ENCODE assay signal across 8 cellular contexts in the genomic region with DNA sequence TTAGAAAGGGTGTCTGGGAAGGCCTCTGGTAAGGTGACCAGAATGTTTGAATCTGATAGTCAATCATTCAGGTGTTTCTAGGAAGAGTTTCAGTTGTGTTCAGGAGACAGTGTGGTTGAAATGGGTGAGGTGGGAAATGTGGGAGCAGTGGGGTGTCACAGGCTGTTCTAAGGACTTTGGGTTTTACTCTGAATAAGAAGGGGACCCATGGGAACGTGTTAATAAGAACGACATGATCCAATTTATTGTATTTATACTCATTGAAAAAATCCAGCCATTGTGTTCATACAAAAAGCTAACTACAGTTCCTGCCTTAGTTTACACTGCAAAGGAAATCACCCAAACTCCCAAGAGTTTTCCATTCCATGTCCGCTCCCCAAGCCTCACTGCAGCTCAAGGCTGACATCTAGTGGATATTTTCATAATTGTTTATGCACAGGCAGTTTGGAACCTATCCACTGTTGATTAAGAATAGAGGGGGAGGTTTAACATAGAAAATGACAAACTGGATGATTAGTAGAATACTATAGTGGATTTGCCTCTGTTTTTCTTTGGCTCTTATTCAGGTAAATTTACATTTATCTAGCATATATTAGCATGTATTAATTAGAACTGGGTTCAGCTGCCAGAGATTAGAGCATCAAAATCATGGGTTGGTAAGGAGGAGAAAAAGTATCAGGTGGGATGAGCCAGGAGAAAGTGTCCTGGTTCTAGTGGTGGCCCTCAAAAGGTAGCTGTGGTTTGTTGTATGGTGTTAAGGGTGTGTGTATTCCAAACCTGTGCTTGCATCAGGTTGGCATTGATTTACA. TPM values are rescaled to one million over a fixed set of nuclear protein-coding genes. Genes with fewer than 3 reads are reported as not detected.
DNase-seq lines count a peak whose midpoint lies in the region; ATAC-seq and TF ChIP-seq lines count a peak whose summit lies in the region.

No MANE protein-coding gene starts in this region.

- H3K4me1 ChIP-seq in SJCRH30 (0 out of 2 replicates have a peak, but pooled peaks cover 3% of the 10 kb centered on the region), esophagus muscularis mucosa (peaks cover 7 to 19% (median 14%) of the 10 kb centered on the region in 4 donors)

- H3K36me3 Mint-ChIP-seq in naive B cell: no peaks in the 10 kb centered on the region

- no peaks in the 10 kb centered on the region for H3K9me3 ChIP-seq in SJCRH30 (replicated peaks)
- no peaks in the 10 kb centered on the region for H3K9me3 ChIP-seq in esophagus muscularis mucosa

- H3K27me3 Mint-ChIP-seq in naive B cell: no peaks in the 10 kb centered on the region

- H3K27me3 ChIP-seq in SJCRH30 (no peaks in the 10 kb centered on the region), esophagus muscularis mucosa (no peaks in the 10 kb centered on the region)

- TF ChIP-seq POLR2A in esophagus muscularis mucosa (IDR thresholded peaks at IDR 0.05; ENCODE audit: low read depth): no peak

- DNase-seq in NCI-H1436 (lab: John Stamatoyannopoulos, UW) (peak; percentile 55), NCI-H1436 treated with DMSO at 0.1 percent for 48 hours (lab: John Stamatoyannopoulos, UW) (no peak), SJCRH30 (peak; percentile 42 to 88), esophagus muscularis mucosa (ENCODE audit: extremely low spot score) (no peak), naive B cell (peak; percentile 27), GOT3 (lab: John Stamatoyannopoulos, UW) (no peak)

- H3K4me3 Mint-ChIP-seq in naive B cell: peak overlapping the region in 1 of 8 donors; percentile 6

- ATAC-seq in GM19455 (IDR thresholded peaks at IDR 0.05; ENCODE audit: unreplicated experiment): peak; percentile 36
- peak in 1 of 2 donors; percentile 33 for ATAC-seq in naive B cell (ENCODE audit: low read depth in 2 of 2)

- intact Hi-C loops in esophagus muscularis mucosa (cut with DNase I): loop anchor here (5.0 to 10.0 kb wide), 4 partner anchors 168 to 781 kb away; a partner anchor contains a TSS

- peaks cover 12 to 21% (median 20%) of the 10 kb centered on the region in 3 donors for H3K4me1 Mint-ChIP-seq in naive B cell

- no peak overlapping the region for H3K27ac ChIP-seq in SJCRH30
- no peak overlapping the region for H3K27ac ChIP-seq in esophagus muscularis mucosa (replicated peaks in 1 of 4)

- 18% methylated on average over 3 of the region's 3 CpGs for WGBS in esophagus muscularis mucosa

- peak; percentile 80 for TF ChIP-seq CTCF in LNCAP (IDR thresholded peaks at IDR 0.05)
- TF ChIP-seq CTCF in esophagus muscularis mucosa (IDR thresholded peaks at IDR 0.05): peak; percentile 74 to 86 (median 75)

- TF ChIP-seq EP300 in esophagus muscularis mucosa (IDR thresholded peaks at IDR 0.05): no peak

- H3K4me3 ChIP-seq in SJCRH30: no peak overlapping the region
- no peak overlapping the region for H3K4me3 ChIP-seq in esophagus muscularis mucosa

- peak overlapping the region in 1 of 6 donors; percentile 75 for H3K27ac Mint-ChIP-seq in naive B cell

- H3K9me3 Mint-ChIP-seq in naive B cell: no peaks in the 10 kb centered on the region

- H3K36me3 ChIP-seq in SJCRH30: no peaks in the 10 kb centered on the region
- H3K36me3 ChIP-seq in esophagus muscularis mucosa: no peaks in the 10 kb centered on the region

RNA-seq across cellular contexts. Expression of a gene that starts 17.7 kb away (rescaled TPM):
- total RNA-seq in SJCRH30 (2014; rRNA removed; shearing (Covaris generic)): 5.4 and 7.1 TPM in 2 replicates
- total RNA-seq in esophagus muscularis mucosa: 1 to 10 TPM in 2 of 4 donors, under 1 TPM in 2; 0.33 to 1.5 (median 0.95) TPM
- not detected for polyA plus RNA-seq in naive B cell (ENCODE audit: low read depth in 6 of 6)

Comparison
In these comparisons a context has a peak if more than half of its experiments do, and no peak if none do; other contexts are left out.
1. DNase-seq: peak in NCI-H1436 (single experiment), SJCRH30 (2 of 2) and naive B cell (single experiment); none in NCI-H1436 treated with DMSO at 0.1 percent for 48 hours (single experiment), esophagus muscularis mucosa (single experiment) and GOT3 (single experiment).